ENCODE assay signal across 23 cellular contexts in the genomic region with DNA sequence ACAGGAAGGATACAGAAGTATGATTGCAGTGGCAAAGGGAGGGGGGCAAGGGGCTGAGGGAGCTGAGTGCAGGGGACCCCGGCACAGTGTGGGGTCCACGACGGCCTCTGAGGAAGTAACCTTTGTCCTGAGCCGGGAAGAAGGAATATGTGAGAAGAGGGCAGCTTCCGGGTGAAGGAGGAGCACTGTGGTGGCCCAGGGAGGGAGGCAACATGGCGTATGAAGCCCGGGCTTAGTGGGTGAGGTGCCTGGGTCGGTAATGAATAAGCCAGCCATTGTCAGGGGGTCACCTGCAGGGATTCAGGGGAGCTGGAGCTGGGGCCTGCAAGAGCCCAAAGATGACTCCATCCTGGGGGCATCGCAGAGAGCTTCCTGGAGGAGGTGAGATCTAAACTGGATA.
"Had no signal": no experiment of that assay in that cellular context is flagged by ENCODE, and none has a peak within 500 bp of the region (broad histone marks: within the 10 kb centered on the region; RNA-seq: fewer than 3 reads in every experiment).

No MANE protein-coding gene starts in this region.

- H3K9ac ChIP-seq: SK-N-SH had no signal

- H3K27ac ChIP-seq: HL-60, RWPE1 had no signal

- H3K27ac Mint-ChIP-seq: IgD-negative memory B cell had no signal

- ATAC-seq: Panc1, PC-3 had no signal

- DNase-seq: KBM-7; MV-4-11; NCI-H1048; NCI-H1105; NCI-H1417; NCI-H1436 treated with DMSO at 0.1 percent for 48 hours; NCI-H1694; NCI-H187 treated with DMSO at 0.1 percent for 48 hours; NCI-H2029 treated with DMSO at 0.1 percent for 48 hours; NCI-H226; NCI-H446; NCI-H510A; NCI-H524 treated with DMSO at 0.1 percent for 48 hours; NCI-H69; NCI-H774; NK-92 treated with Interleukin-12 subunit alpha and Interleukin-12 subunit beta, amount 100 ng/mL, for 24 hours; PC-3; SHP77 had no signal

- H3K9me3 ChIP-seq: SK-N-SH had no signal

- H3K4me1 Mint-ChIP-seq: IgD-negative memory B cell had no signal

- H3K36me3 Mint-ChIP-seq: IgD-negative memory B cell had no signal

- H3K4me2 ChIP-seq: SK-N-SH had no signal
